8 cellular contexts compared by ENCODE assay signal in the genomic region with DNA sequence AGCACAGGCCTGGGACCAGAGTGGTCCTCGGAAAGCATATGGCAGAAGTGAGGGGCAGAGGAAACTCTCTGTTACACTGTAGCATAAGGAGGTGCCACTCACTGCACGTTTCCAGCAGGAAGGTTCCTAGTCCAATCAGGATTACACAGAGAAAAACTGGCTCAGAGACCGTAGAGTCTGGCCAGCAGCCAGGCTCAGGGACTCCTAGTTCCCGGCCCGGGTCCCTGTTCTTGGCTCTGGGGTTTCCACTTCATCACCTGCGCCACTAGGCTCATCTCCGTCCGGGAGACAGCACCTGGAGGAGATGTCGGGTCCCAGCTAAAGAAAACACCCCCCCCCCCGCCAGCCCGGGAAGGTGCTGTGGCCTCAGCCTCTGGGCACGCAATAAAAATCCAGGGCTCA. TPM values are rescaled to one million over a fixed set of nuclear protein-coding genes. Genes with fewer than 3 reads are reported as not detected.
DNase-seq lines count a peak whose midpoint lies in the region; ATAC-seq and TF ChIP-seq lines count a peak whose summit lies in the region.

No MANE protein-coding gene starts in this region.

- WGBS in trophoblast cell (ENCODE audit: extremely low coverage, insufficient coverage, insufficient read length) = no CpG with 5 or more reads among the region's 12 CpGs

- no peak overlapping the region for H2BK120ac ChIP-seq in trophoblast cell (ENCODE audit: insufficient read depth, low read length, poor library complexity)

- no peaks in the 10 kb centered on the region for H3K9me3 ChIP-seq in CD8-positive, alpha-beta T cell (ENCODE audit: low read length)
- peaks cover 3% of the 10 kb centered on the region for H3K9me3 ChIP-seq in trophoblast cell (ENCODE audit: insufficient read depth, low read depth, low read length)

- no peaks in the 10 kb centered on the region for H3K9me3 Mint-ChIP-seq in CD8-positive, alpha-beta T cell
- no peaks in the 10 kb centered on the region for H3K9me3 Mint-ChIP-seq in activated CD8-positive, alpha-beta T cell treated with anti-CD3 and anti-CD28 coated beads for 36 hours

- no peaks in the 10 kb centered on the region for H3K27me3 ChIP-seq in CD8-positive, alpha-beta T cell (ENCODE audit: insufficient read depth, low read length)
- no peaks in the 10 kb centered on the region for H3K27me3 ChIP-seq in trophoblast cell (ENCODE audit: insufficient read depth, low read length)

- H2AFZ ChIP-seq in trophoblast cell (ENCODE audit: insufficient read depth, low read length, poor library complexity) = no peak overlapping the region

- H3K79me1 ChIP-seq in trophoblast cell (ENCODE audit: low read length) = peaks cover 9% of the 10 kb centered on the region

- H3K27me3 Mint-ChIP-seq in CD8-positive, alpha-beta T cell (ENCODE audit: low read depth) = no peaks in the 10 kb centered on the region
- no peaks in the 10 kb centered on the region for H3K27me3 Mint-ChIP-seq in activated CD8-positive, alpha-beta T cell treated with anti-CD3 and anti-CD28 coated beads for 36 hours

- no peaks in the 10 kb centered on the region for H3K36me3 ChIP-seq in CD8-positive, alpha-beta T cell (ENCODE audit: insufficient read depth, low read length)
- peaks cover 3 to 9% of the 10 kb centered on the region in 2 experiments for H3K36me3 ChIP-seq in trophoblast cell (ENCODE audit: control insufficient read depth in 1 of 2, insufficient read depth in 2 of 2, low read length in 2 of 2)

- peaks cover 16% of the 10 kb centered on the region for H3K4me1 ChIP-seq in CD8-positive, alpha-beta T cell (ENCODE audit: insufficient read depth, low read length)
- H3K4me1 ChIP-seq in trophoblast cell (ENCODE audit: control insufficient read depth in 1 of 2, insufficient read depth in 2 of 2, low read length in 2 of 2) = peaks cover 6 to 12% of the 10 kb centered on the region in 2 experiments

- H4K8ac ChIP-seq in trophoblast cell (ENCODE audit: low read depth, low read length) = peak overlapping the region; percentile 1

- no peak overlapping the region for H3K27ac ChIP-seq in CD8-positive, alpha-beta T cell (ENCODE audit: low read depth, low read length)
- H3K27ac ChIP-seq in trophoblast cell (ENCODE audit: low read depth, low read length) = no peak overlapping the region

- H2AK5ac ChIP-seq in trophoblast cell (ENCODE audit: low read length) = no peak overlapping the region

- DNase-seq in CD8-positive, alpha-beta T cell = no peak
- DNase-seq in HuH-7 (ENCODE audit: low spot score) (peak; percentile 55), Right ventricle myocardium superior (peak; percentile 78), trophoblast cell (peak in 1 of 2 donors; percentile 7), inferior parietal cortex (ENCODE audit: extremely low spot score) (no peak)
- DNase-seq in activated CD8-positive, alpha-beta T cell treated with anti-CD3 and anti-CD28 coated beads for 36 hours = no peak

- H3K4me2 ChIP-seq in trophoblast cell (ENCODE audit: low read length) = peak overlapping the region; percentile 96

- H4K91ac ChIP-seq in trophoblast cell (ENCODE audit: low read depth, low read length) = no peak overlapping the region

- TF ChIP-seq CTCF in CD8-positive, alpha-beta T cell (IDR thresholded peaks at IDR 0.05) = no peak
- no peak for TF ChIP-seq CTCF in activated CD8-positive, alpha-beta T cell treated with anti-CD3 and anti-CD28 coated beads for 36 hours (IDR thresholded peaks at IDR 0.05)

- CTCF ChIA-PET in CD8-positive, alpha-beta T cell (lab: Charles Lee) = no interaction called here
- CTCF ChIA-PET in activated CD8-positive, alpha-beta T cell treated with anti-CD3 and anti-CD28 coated beads for 36 hours (lab: Charles Lee) = no interaction called here

- H3K4ac ChIP-seq in trophoblast cell (ENCODE audit: low read depth, low read length) = no peak overlapping the region

- H2BK5ac ChIP-seq in trophoblast cell (ENCODE audit: low read depth, low read length, poor library complexity) = no peak overlapping the region

- POLR2A ChIA-PET in CD8-positive, alpha-beta T cell (lab: Charles Lee) = no interaction called here
- POLR2A ChIA-PET in activated CD8-positive, alpha-beta T cell treated with anti-CD3 and anti-CD28 coated beads for 36 hours (lab: Charles Lee) = interaction anchor here (0.7 to 1.6 kb wide), 5 partner anchors 35 to 1512 kb away, joined by 3 to 5 read pairs (median 3); a partner anchor contains a TSS

- peak overlapping the region; percentile 62 for H3K4me3 ChIP-seq in CD8-positive, alpha-beta T cell (ENCODE audit: low read depth, low read length)
- no peak overlapping the region for H3K4me3 ChIP-seq in trophoblast cell (ENCODE audit: low read depth, low read length)

- H3K18ac ChIP-seq in trophoblast cell (ENCODE audit: low read length) = no peak overlapping the region

- no peak overlapping the region for H4K12ac ChIP-seq in trophoblast cell (ENCODE audit: low read depth, low read length)

- no peak for ATAC-seq in CD8-positive, alpha-beta T cell
- no peak for ATAC-seq in activated CD8-positive, alpha-beta T cell treated with anti-CD3 and anti-CD28 coated beads for 36 hours
- ATAC-seq in Right ventricle myocardium superior (ENCODE audit: poor library complexity) (peak; percentile 39), HG03442 (IDR thresholded peaks at IDR 0.05; ENCODE audit: unreplicated experiment) (no peak), GM21381 (IDR thresholded peaks at IDR 0.05; ENCODE audit: unreplicated experiment) (no peak)

- intact Hi-C loops in CD8-positive, alpha-beta T cell (cut with DNase I, micrococcal nuclease) = loop anchor here (2.0 to 10.0 kb wide), 9 partner anchors 33 to 1516 kb away; a partner anchor contains a TSS
- intact Hi-C loops in activated CD8-positive, alpha-beta T cell treated with anti-CD3 and anti-CD28 coated beads for 36 hours (cut with micrococcal nuclease) = no loop called here
- intact Hi-C loops in Right ventricle myocardium superior (cut with DNase I) = loop anchor here (2.0 kb wide), 1 partner anchor 33 kb away; no protein-coding TSS in a partner anchor

- peaks cover 9% of the 10 kb centered on the region for H3K79me2 ChIP-seq in trophoblast cell (ENCODE audit: control insufficient read depth, insufficient read depth, low read length, poor library complexity)

- no peak overlapping the region for H3K14ac ChIP-seq in trophoblast cell (ENCODE audit: low read length)

- H3K27ac Mint-ChIP-seq in CD8-positive, alpha-beta T cell = no peak overlapping the region
- H3K27ac Mint-ChIP-seq in activated CD8-positive, alpha-beta T cell treated with anti-CD3 and anti-CD28 coated beads for 36 hours = peak overlapping the region; percentile 49

- H3K36me3 Mint-ChIP-seq in CD8-positive, alpha-beta T cell = peaks cover 6% of the 10 kb centered on the region
- peaks cover 20% of the 10 kb centered on the region for H3K36me3 Mint-ChIP-seq in activated CD8-positive, alpha-beta T cell treated with anti-CD3 and anti-CD28 coated beads for 36 hours (ENCODE audit: low read depth)

- H3K23ac ChIP-seq in trophoblast cell (ENCODE audit: low read length) = no peak overlapping the region

- H3K4me3 Mint-ChIP-seq in CD8-positive, alpha-beta T cell = peak overlapping the region; percentile 78
- H3K4me3 Mint-ChIP-seq in activated CD8-positive, alpha-beta T cell treated with anti-CD3 and anti-CD28 coated beads for 36 hours = peak overlapping the region; percentile 80

- H3K4me1 Mint-ChIP-seq in CD8-positive, alpha-beta T cell (ENCODE audit: low read depth) = peaks cover 23% of the 10 kb centered on the region
- H3K4me1 Mint-ChIP-seq in activated CD8-positive, alpha-beta T cell treated with anti-CD3 and anti-CD28 coated beads for 36 hours (ENCODE audit: low read depth) = peaks cover 17% of the 10 kb centered on the region

- no peak overlapping the region for H2BK12ac ChIP-seq in trophoblast cell (ENCODE audit: low read length)

- no peak overlapping the region for H3K9ac ChIP-seq in trophoblast cell (ENCODE audit: low read length)

RNA-seq across cellular contexts. Expression of a gene that starts 1.1 kb away (rescaled TPM):
- 1 to 10 TPM; 5.4 to 6.0 TPM for total RNA-seq in CD8-positive, alpha-beta T cell
- total RNA-seq in activated CD8-positive, alpha-beta T cell treated with anti-CD3 and anti-CD28 coated beads for 36 hours = 10 to 100 TPM; 83.5 to 86.0 TPM
- total RNA-seq in Right ventricle myocardium superior = 11.1 TPM
- 20.0 and 21.1 TPM in 2 replicates for polyA plus RNA-seq in trophoblast cell (2013)

RNA-seq across cellular contexts. Expression of a gene that starts 34.5 kb away (rescaled TPM):
- 10 to 100 TPM; 22.5 to 24.7 TPM for total RNA-seq in CD8-positive, alpha-beta T cell
- total RNA-seq in activated CD8-positive, alpha-beta T cell treated with anti-CD3 and anti-CD28 coated beads for 36 hours = 100 to 1,000 TPM in 1 of 2 experiments, 10 to 100 TPM in 1; 94.8 to 103 TPM
- total RNA-seq in Right ventricle myocardium superior = 126 TPM
- 21.6 and 23.0 TPM in 2 replicates for polyA plus RNA-seq in trophoblast cell (2013)

RNA-seq across cellular contexts. Expression of a gene that starts 42.7 kb away (rescaled TPM):
- total RNA-seq in CD8-positive, alpha-beta T cell = 1 to 10 TPM; 5.9 to 7.8 TPM
- 10 to 100 TPM; 14.8 to 15.0 TPM for total RNA-seq in activated CD8-positive, alpha-beta T cell treated with anti-CD3 and anti-CD28 coated beads for 36 hours
- 16.9 TPM for total RNA-seq in Right ventricle myocardium superior
- 10.1 and 11.0 TPM in 2 replicates for polyA plus RNA-seq in trophoblast cell (2013)

Comparison
In these comparisons a context has a peak if more than half of its experiments do, and no peak if none do; other contexts are left out.
1. DNase-seq: peak in HuH-7 (single experiment) and Right ventricle myocardium superior (single experiment); none in CD8-positive, alpha-beta T cell (0 of 7), activated CD8-positive, alpha-beta T cell treated with anti-CD3 and anti-CD28 coated beads for 36 hours (single experiment) and inferior parietal cortex (single experiment).